ENCODE assay signal across 9 cellular contexts in genomic region chr18:10131036-10131774, GRCh38.
DNase-seq lines count a peak whose midpoint lies in the region; ATAC-seq and TF ChIP-seq lines count a peak whose summit lies in the region.
"Had no signal": no experiment of that assay in that cellular context is flagged by ENCODE, and none has a peak within 500 bp of the region (broad histone marks: within the 10 kb centered on the region; RNA-seq: fewer than 3 reads in every experiment).

No MANE protein-coding gene starts in this region.

- POLR2A ChIA-PET in HEK293T (lab: Yijun Ruan, JAX): interaction anchor here (1.3 kb wide), 1 partner anchor 9 kb away, joined by 4 read pairs; no protein-coding TSS in a partner anchor

- H3K9me3 ChIP-seq in iPS-18c (ENCODE audit: control insufficient read depth, insufficient read depth, low read length): no peaks in the 10 kb centered on the region

- peak overlapping the region; percentile 38; the same call in 1 of the 2 replicates for H3K4me3 ChIP-seq in iPS-18c (ENCODE audit: insufficient read depth, low read depth, low read length)

- peak; percentile 21 for ATAC-seq in sciatic nerve
- ATAC-seq in GM19397 (IDR thresholded peaks at IDR 0.05; ENCODE audit: unreplicated experiment): no peak
- ATAC-seq in GM21786 (IDR thresholded peaks at IDR 0.05; ENCODE audit: unreplicated experiment): no peak

- CTCF ChIA-PET in HEK293T (lab: Yijun Ruan, JAX): no interaction called here

- DNase-seq in HEK293T (ENCODE audit: extremely low spot score) (peak; percentile 23), SK-N-DZ (ENCODE audit: low spot score) (peak; percentile 73), sciatic nerve (ENCODE audit: low spot score) (no peak), KG1 (lab: John Stamatoyannopoulos, UW) (no peak)
- no peak for DNase-seq in stimulated activated naive CD4-positive, alpha-beta T cell (lab: John Stamatoyannopoulos, UW)
- DNase-seq: NCI-H774 had no signal

- intact Hi-C loops in sciatic nerve (cut with DNase I): no loop called here

TF ChIP-seq in HEK293T, 16 proteins besides CTCF, POLR2A, EP300 and RAD21:
- TF ChIP-seq NFRKB (IDR thresholded peaks at IDR 0.05): no peak
- TF ChIP-seq TARDBP (IDR thresholded peaks at IDR 0.05): no peak
- TF ChIP-seq FOXA1 (IDR thresholded peaks at IDR 0.05): no peak
- TF ChIP-seq FOXM1 (IDR thresholded peaks at IDR 0.05; ENCODE audit: borderline replicate concordance): no peak
- TF ChIP-seq SP1 (IDR thresholded peaks at IDR 0.05): no peak
- TF ChIP-seq SUZ12 (IDR thresholded peaks at IDR 0.05): no peak
- no peak for TF ChIP-seq ELF4 (IDR thresholded peaks at IDR 0.05)
- TF ChIP-seq L3MBTL2 (conservative IDR thresholded peaks at IDR 0.05): no peak
- TF ChIP-seq FOXK2 (IDR thresholded peaks at IDR 0.05): no peak
- no peak for TF ChIP-seq CTBP1 (IDR thresholded peaks at IDR 0.05; ENCODE audit: borderline replicate concordance)
- no peak for TF ChIP-seq ARNT (IDR thresholded peaks at IDR 0.05)

Comparison
In these comparisons a context has a peak if more than half of its experiments do, and no peak if none do; other contexts are left out.
1. DNase-seq: peak in HEK293T (single experiment) and SK-N-DZ (single experiment); none in sciatic nerve (single experiment), stimulated activated naive CD4-positive, alpha-beta T cell (0 of 6) and KG1 (single experiment).